ENCODE assay signal across 8 cellular contexts in genomic region chr10:68156373-68157185, GRCh38. TPM values are rescaled to one million over a fixed set of nuclear protein-coding genes. Genes with fewer than 3 reads are reported as not detected.
DNase-seq lines count a peak whose midpoint lies in the region; ATAC-seq and TF ChIP-seq lines count a peak whose summit lies in the region.

No MANE protein-coding gene starts in this region.

- H3K4me3 ChIP-seq in ascending aorta (no peak overlapping the region), iPS DF 6.9 (ENCODE audit: low read length) (no peak overlapping the region)

- no peak overlapping the region for H3K27ac Mint-ChIP-seq in T-cell

- WGBS in iPS DF 6.9 (ENCODE audit: insufficient coverage, insufficient read length) = no CpG with 5 or more reads among the region's 11 CpGs

- peaks cover 0 to 6% of the 10 kb centered on the region in 2 donors for H3K27me3 Mint-ChIP-seq in T-cell

- peaks cover 0 to 9% of the 10 kb centered on the region in 2 donors for H3K4me1 ChIP-seq in ascending aorta
- H3K4me1 ChIP-seq in iPS DF 6.9 (ENCODE audit: control insufficient read depth, insufficient read depth, low read length) = peaks cover 3% of the 10 kb centered on the region; the same call in 1 of the 2 replicates

- ATAC-seq in T-cell (replicated peaks in 1 of 4) = peak in 2 of 4 experiments; percentile 57 to 66
- no peak for ATAC-seq in GM21528 (IDR thresholded peaks at IDR 0.05; ENCODE audit: low FRiP score, unreplicated experiment)

- TF ChIP-seq CTCF in ascending aorta (IDR thresholded peaks at IDR 0.05) = peak; percentile 59 to 79 (median 69)

- H3K36me3 Mint-ChIP-seq in T-cell = no peaks in the 10 kb centered on the region

- H3K9me3 ChIP-seq in ascending aorta (no peaks in the 10 kb centered on the region), iPS DF 6.9 (ENCODE audit: control insufficient read depth, insufficient read depth, low read length) (no peaks in the 10 kb centered on the region)

- H3K9me3 Mint-ChIP-seq in T-cell = no peaks in the 10 kb centered on the region

- H3K4me3 Mint-ChIP-seq in T-cell = no peak overlapping the region

- H3K36me3 ChIP-seq in ascending aorta (no peaks in the 10 kb centered on the region), iPS DF 6.9 (ENCODE audit: control insufficient read depth, insufficient read depth, low read length) (no peaks in the 10 kb centered on the region)

- H3K27me3 ChIP-seq in ascending aorta (no peaks in the 10 kb centered on the region), iPS DF 6.9 (ENCODE audit: control insufficient read depth, insufficient read depth, low read length) (no peaks in the 10 kb centered on the region)

- peaks cover 0 to 4% (median 0%) of the 10 kb centered on the region in 3 donors for H3K4me1 Mint-ChIP-seq in T-cell

- H3K27ac ChIP-seq in ascending aorta (no peak overlapping the region), iPS DF 6.9 (ENCODE audit: low read length) (no peak overlapping the region)

- POLR2A ChIA-PET in T-cell (lab: Charles Lee) = interaction anchor here in 1 of 2 donors (0.6 to 0.7 kb wide), 2 partner anchors 460 to 532 kb away, joined by 3 to 5 read pairs; no protein-coding TSS in a partner anchor

- intact Hi-C loops in ascending aorta (cut with DNase I) = loop anchor here (2.0 to 10.0 kb wide), 2 partner anchors 272 to 302 kb away; partner anchors contain the start of gene SIRT1

- peak; percentile 65 for DNase-seq in GM03348 (ENCODE audit: low spot score)
- DNase-seq in HuH-7 (ENCODE audit: low spot score) = peak; percentile 17
- DNase-seq in T-cell = peak in 33 of 34 experiments; percentile 8 to 62 (median 43)
- DNase-seq in ascending aorta (ENCODE audit: low spot score in 2 of 2) = peak in 1 of 2 donors; percentile 81
- DNase-seq in iPS DF 6.9 (ENCODE audit: low read depth, low spot score) = peak; percentile 55
- peak; percentile 7 to 47 for DNase-seq in stimulated activated CD4-positive, alpha-beta T cell treated with anti-CD3 and anti-CD28 coated beads, Interleukin-1b, Interleukin-23, amount 100 ng/mL, for 4 hours (ENCODE audit: low read depth in 2 of 2)
- no peak for DNase-seq in NCI-H2196 (lab: John Stamatoyannopoulos, UW; ENCODE audit: unreplicated experiment)

- CTCF ChIA-PET in T-cell (lab: Charles Lee) = interaction anchor here (0.6 to 6.6 kb wide), 19 partner anchors 8 to 677 kb away, joined by 3 to 96 read pairs (median 4); no protein-coding TSS in a partner anchor

RNA-seq across cellular contexts. Expression of gene MYPN, which starts 47.3 kb away (rescaled TPM):
- total RNA-seq in T-cell (not detected), ascending aorta (not detected)
